ENCODE assay signal across 1 cellular context in the genomic region with DNA sequence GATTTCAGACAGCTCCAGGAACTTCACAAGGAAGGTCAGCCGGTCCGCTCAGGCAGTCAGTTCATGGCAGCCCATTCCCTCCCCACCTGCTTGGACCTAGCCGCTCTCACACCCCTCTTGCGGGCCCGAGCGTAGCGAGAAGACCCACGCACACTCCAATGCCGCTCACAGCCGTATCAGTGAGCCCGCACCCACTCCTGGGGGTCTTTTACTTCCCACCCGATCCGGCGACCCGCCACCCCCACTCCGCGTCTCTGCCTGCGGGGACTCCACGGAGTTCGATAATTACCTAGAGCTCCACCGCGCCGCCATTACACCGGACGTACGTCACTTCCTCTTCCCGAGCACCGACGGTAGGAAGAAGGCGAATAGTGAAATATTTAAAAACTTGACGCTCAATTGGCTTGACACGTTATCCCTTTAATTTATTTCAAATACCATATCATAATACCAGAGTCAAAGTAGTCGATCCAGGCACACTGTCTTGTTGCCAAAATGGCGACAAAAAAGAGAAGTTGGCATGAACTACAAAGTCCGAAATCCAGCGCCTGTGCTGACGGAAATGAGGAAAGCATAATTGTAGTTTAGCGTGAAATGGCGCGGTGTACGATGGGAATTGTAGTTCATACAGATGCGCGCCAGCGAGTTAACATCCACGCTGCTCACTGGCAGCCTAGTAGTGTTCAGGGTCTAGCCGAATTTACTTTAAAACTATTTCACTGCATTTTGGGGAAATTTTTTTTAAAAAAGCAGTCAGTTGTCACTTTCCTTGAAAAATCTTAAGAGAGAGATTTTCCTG.
TF ChIP-seq lines count a peak whose summit lies in the region.

A gene (minus strand): TSS at position 517 of the 799 bp plus-strand sequence. CDS start 13,956 bp downstream, outside the sequence.

TF ChIP-seq in HepG2, 621 proteins besides CTCF, POLR2A, EP300 and RAD21 (continued from another document and continues in another):
- peak; percentile 69 for TF ChIP-seq ZMYM4 (CRISPR knock-in tag; IDR thresholded peaks at IDR 0.05)
- TF ChIP-seq FOXA1 (IDR thresholded peaks at IDR 0.05) = no peak
- 0 out of 2 replicates have a peak, but pooled peaks have one; percentile 13 for TF ChIP-seq FOXA1 (CRISPR knock-in tag; IDR thresholded peaks at IDR 0.05)
- TF ChIP-seq, protein P1, sequence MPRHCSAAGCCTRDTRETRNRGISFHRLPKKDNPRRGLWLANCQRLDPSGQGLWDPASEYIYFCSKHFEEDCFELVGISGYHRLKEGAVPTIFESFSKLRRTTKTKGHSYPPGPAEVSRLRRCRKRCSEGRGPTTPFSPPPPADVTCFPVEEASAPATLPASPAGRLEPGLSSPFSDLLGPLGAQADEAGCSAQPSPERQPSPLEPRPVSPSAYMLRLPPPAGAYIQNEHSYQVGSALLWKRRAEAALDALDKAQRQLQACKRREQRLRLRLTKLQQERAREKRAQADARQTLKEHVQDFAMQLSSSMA (CRISPR knock-in tag; IDR thresholded peaks at IDR 0.05) = peak; percentile 70; the same call in 1 of the 2 replicates
- TF ChIP-seq ZFP1 (CRISPR knock-in tag; IDR thresholded peaks at IDR 0.05) = peak; percentile 62
- 0 out of 2 replicates have a peak, but pooled peaks have one; percentile 39 for TF ChIP-seq ZNF850 (CRISPR knock-in tag; conservative IDR thresholded peaks at IDR 0.05)
- peak; percentile 79 for TF ChIP-seq TARDBP (CRISPR knock-in tag; IDR thresholded peaks at IDR 0.05)
- peak; percentile 47; the same call in 1 of the 2 replicates for TF ChIP-seq MYNN (CRISPR knock-in tag; IDR thresholded peaks at IDR 0.05; ENCODE audit: low read depth)
- no peak for TF ChIP-seq ZSCAN9 (CRISPR knock-in tag; IDR thresholded peaks at IDR 0.05; ENCODE audit: borderline replicate concordance)
- TF ChIP-seq, protein P2, sequence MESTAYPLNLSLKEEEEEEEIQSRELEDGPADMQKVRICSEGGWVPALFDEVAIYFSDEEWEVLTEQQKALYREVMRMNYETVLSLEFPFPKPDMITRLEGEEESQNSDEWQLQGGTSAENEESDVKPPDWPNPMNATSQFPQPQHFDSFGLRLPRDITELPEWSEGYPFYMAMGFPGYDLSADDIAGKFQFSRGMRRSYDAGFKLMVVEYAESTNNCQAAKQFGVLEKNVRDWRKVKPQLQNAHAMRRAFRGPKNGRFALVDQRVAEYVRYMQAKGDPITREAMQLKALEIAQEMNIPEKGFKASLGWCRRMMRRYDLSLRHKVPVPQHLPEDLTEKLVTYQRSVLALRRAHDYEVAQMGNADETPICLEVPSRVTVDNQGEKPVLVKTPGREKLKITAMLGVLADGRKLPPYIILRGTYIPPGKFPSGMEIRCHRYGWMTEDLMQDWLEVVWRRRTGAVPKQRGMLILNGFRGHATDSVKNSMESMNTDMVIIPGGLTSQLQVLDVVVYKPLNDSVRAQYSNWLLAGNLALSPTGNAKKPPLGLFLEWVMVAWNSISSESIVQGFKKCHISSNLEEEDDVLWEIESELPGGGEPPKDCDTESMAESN (CRISPR knock-in tag; conservative IDR thresholded peaks at IDR 0.05) = peak; percentile 93
- no peak for TF ChIP-seq HNRNPUL1 (IDR thresholded peaks at IDR 0.05; ENCODE audit: low read depth, low read length)
- TF ChIP-seq ZNF792 (CRISPR knock-in tag; IDR thresholded peaks at IDR 0.05) = peak; percentile 83
- TF ChIP-seq ZKSCAN8 (CRISPR knock-in tag; IDR thresholded peaks at IDR 0.05; ENCODE audit: borderline replicate concordance) = peak; percentile 60; the same call in 1 of the 2 replicates
- no peak for TF ChIP-seq FOXM1 (CRISPR knock-in tag; IDR thresholded peaks at IDR 0.05)
- TF ChIP-seq, protein P3, sequence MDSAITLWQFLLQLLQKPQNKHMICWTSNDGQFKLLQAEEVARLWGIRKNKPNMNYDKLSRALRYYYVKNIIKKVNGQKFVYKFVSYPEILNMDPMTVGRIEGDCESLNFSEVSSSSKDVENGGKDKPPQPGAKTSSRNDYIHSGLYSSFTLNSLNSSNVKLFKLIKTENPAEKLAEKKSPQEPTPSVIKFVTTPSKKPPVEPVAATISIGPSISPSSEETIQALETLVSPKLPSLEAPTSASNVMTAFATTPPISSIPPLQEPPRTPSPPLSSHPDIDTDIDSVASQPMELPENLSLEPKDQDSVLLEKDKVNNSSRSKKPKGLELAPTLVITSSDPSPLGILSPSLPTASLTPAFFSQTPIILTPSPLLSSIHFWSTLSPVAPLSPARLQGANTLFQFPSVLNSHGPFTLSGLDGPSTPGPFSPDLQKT (CRISPR knock-in tag; IDR thresholded peaks at IDR 0.05; ENCODE audit: borderline replicate concordance) = 0 out of 2 replicates have a peak, but pooled peaks have one; percentile 12
- TF ChIP-seq GATAD1 (CRISPR knock-in tag; IDR thresholded peaks at IDR 0.05) = peak; percentile 95
- no peak for TF ChIP-seq HOXA7 (CRISPR knock-in tag; IDR thresholded peaks at IDR 0.05)
- TF ChIP-seq ZFP37 (CRISPR knock-in tag; IDR thresholded peaks at IDR 0.05; ENCODE audit: borderline replicate concordance) = peak; percentile 70; the same call in 1 of the 2 replicates
- TF ChIP-seq, protein P4, sequence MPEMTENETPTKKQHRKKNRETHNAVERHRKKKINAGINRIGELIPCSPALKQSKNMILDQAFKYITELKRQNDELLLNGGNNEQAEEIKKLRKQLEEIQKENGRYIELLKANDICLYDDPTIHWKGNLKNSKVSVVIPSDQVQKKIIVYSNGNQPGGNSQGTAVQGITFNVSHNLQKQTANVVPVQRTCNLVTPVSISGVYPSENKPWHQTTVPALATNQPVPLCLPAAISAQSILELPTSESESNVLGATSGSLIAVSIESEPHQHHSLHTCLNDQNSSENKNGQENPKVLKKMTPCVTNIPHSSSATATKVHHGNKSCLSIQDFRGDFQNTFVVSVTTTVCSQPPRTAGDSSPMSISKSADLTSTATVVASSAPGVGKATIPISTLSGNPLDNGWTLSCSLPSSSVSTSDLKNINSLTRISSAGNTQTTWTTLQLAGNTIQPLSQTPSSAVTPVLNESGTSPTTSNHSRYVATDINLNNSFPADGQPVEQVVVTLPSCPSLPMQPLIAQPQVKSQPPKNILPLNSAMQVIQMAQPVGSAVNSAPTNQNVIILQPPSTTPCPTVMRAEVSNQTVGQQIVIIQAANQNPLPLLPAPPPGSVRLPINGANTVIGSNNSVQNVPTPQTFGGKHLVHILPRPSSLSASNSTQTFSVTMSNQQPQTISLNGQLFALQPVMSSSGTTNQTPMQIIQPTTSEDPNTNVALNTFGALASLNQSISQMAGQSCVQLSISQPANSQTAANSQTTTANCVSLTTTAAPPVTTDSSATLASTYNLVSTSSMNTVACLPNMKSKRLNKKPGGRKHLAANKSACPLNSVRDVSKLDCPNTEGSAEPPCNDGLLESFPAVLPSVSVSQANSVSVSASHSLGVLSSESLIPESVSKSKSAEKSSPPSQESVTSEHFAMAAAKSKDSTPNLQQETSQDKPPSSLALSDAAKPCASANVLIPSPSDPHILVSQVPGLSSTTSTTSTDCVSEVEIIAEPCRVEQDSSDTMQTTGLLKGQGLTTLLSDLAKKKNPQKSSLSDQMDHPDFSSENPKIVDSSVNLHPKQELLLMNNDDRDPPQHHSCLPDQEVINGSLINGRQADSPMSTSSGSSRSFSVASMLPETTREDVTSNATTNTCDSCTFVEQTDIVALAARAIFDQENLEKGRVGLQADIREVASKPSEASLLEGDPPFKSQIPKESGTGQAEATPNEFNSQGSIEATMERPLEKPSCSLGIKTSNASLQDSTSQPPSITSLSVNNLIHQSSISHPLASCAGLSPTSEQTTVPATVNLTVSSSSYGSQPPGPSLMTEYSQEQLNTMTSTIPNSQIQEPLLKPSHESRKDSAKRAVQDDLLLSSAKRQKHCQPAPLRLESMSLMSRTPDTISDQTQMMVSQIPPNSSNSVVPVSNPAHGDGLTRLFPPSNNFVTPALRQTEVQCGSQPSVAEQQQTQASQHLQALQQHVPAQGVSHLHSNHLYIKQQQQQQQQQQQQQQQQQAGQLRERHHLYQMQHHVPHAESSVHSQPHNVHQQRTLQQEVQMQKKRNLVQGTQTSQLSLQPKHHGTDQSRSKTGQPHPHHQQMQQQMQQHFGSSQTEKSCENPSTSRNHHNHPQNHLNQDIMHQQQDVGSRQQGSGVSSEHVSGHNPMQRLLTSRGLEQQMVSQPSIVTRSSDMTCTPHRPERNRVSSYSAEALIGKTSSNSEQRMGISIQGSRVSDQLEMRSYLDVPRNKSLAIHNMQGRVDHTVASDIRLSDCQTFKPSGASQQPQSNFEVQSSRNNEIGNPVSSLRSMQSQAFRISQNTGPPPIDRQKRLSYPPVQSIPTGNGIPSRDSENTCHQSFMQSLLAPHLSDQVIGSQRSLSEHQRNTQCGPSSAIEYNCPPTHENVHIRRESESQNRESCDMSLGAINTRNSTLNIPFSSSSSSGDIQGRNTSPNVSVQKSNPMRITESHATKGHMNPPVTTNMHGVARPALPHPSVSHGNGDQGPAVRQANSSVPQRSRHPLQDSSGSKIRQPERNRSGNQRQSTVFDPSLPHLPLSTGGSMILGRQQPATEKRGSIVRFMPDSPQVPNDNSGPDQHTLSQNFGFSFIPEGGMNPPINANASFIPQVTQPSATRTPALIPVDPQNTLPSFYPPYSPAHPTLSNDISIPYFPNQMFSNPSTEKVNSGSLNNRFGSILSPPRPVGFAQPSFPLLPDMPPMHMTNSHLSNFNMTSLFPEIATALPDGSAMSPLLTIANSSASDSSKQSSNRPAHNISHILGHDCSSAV (CRISPR knock-in tag; IDR thresholded peaks at IDR 0.05; ENCODE audit: borderline replicate concordance) = peak; percentile 83; the same call in 1 of the 2 replicates
- TF ChIP-seq, protein P5, sequence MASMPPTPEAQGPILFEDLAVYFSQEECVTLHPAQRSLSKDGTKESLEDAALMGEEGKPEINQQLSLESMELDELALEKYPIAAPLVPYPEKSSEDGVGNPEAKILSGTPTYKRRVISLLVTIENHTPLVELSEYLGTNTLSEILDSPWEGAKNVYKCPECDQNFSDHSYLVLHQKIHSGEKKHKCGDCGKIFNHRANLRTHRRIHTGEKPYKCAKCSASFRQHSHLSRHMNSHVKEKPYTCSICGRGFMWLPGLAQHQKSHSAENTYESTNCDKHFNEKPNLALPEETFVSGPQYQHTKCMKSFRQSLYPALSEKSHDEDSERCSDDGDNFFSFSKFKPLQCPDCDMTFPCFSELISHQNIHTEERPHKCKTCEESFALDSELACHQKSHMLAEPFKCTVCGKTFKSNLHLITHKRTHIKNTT (CRISPR knock-in tag; IDR thresholded peaks at IDR 0.05) = no peak
- peak; percentile 96 for TF ChIP-seq EHMT2 (IDR thresholded peaks at IDR 0.05; ENCODE audit: borderline replicate concordance, low read depth, low read length)
- TF ChIP-seq, protein P6, sequence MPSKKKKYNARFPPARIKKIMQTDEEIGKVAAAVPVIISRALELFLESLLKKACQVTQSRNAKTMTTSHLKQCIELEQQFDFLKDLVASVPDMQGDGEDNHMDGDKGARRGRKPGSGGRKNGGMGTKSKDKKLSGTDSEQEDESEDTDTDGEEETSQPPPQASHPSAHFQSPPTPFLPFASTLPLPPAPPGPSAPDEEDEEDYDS (CRISPR knock-in tag; IDR thresholded peaks at IDR 0.05) = peak; percentile 59; the same call in 1 of the 2 replicates
- TF ChIP-seq CHCHD3 (CRISPR knock-in tag; IDR thresholded peaks at IDR 0.05) = peak; percentile 86; the same call in 1 of the 2 replicates
- TF ChIP-seq, protein P7, sequence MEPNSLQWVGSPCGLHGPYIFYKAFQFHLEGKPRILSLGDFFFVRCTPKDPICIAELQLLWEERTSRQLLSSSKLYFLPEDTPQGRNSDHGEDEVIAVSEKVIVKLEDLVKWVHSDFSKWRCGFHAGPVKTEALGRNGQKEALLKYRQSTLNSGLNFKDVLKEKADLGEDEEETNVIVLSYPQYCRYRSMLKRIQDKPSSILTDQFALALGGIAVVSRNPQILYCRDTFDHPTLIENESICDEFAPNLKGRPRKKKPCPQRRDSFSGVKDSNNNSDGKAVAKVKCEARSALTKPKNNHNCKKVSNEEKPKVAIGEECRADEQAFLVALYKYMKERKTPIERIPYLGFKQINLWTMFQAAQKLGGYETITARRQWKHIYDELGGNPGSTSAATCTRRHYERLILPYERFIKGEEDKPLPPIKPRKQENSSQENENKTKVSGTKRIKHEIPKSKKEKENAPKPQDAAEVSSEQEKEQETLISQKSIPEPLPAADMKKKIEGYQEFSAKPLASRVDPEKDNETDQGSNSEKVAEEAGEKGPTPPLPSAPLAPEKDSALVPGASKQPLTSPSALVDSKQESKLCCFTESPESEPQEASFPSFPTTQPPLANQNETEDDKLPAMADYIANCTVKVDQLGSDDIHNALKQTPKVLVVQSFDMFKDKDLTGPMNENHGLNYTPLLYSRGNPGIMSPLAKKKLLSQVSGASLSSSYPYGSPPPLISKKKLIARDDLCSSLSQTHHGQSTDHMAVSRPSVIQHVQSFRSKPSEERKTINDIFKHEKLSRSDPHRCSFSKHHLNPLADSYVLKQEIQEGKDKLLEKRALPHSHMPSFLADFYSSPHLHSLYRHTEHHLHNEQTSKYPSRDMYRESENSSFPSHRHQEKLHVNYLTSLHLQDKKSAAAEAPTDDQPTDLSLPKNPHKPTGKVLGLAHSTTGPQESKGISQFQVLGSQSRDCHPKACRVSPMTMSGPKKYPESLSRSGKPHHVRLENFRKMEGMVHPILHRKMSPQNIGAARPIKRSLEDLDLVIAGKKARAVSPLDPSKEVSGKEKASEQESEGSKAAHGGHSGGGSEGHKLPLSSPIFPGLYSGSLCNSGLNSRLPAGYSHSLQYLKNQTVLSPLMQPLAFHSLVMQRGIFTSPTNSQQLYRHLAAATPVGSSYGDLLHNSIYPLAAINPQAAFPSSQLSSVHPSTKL (CRISPR knock-in tag; IDR thresholded peaks at IDR 0.05) = peak; percentile 47
- peak; percentile 41 for TF ChIP-seq SOX5 (CRISPR knock-in tag; IDR thresholded peaks at IDR 0.05; ENCODE audit: borderline replicate concordance)
- TF ChIP-seq TEAD3 (CRISPR knock-in tag; optimal IDR thresholded peaks at IDR 0.05; ENCODE audit: borderline replicate concordance) = peak; percentile 71
- 0 out of 2 replicates have a peak, but pooled peaks have one; percentile 30 for TF ChIP-seq SRY (CRISPR knock-in tag; IDR thresholded peaks at IDR 0.05)
- no peak for TF ChIP-seq HNRNPK (IDR thresholded peaks at IDR 0.05; ENCODE audit: low read depth, low read length, poor library complexity, severe bottlenecking)
- TF ChIP-seq GZF1 (CRISPR knock-in tag; IDR thresholded peaks at IDR 0.05) = 0 out of 2 replicates have a peak, but pooled peaks have one; percentile 17
- TF ChIP-seq ELF1 (CRISPR knock-in tag; IDR thresholded peaks at IDR 0.05) = peak; percentile 87
- peak; percentile 93 for TF ChIP-seq ZFY (CRISPR knock-in tag; IDR thresholded peaks at IDR 0.05)
- TF ChIP-seq ONECUT2 (CRISPR knock-in tag; IDR thresholded peaks at IDR 0.05) = peak; percentile 72; the same call in 1 of the 2 replicates
- TF ChIP-seq ZC3H4 (CRISPR knock-in tag; IDR thresholded peaks at IDR 0.05; ENCODE audit: borderline replicate concordance) = peak; percentile 73; the same call in 1 of the 2 replicates
- TF ChIP-seq ZZZ3 (CRISPR knock-in tag; IDR thresholded peaks at IDR 0.05; ENCODE audit: borderline replicate concordance) = peak; percentile 67
- TF ChIP-seq DR1 (CRISPR knock-in tag; IDR thresholded peaks at IDR 0.05) = 0 out of 2 replicates have a peak, but pooled peaks have one; percentile 23
- TF ChIP-seq GABPA (IDR thresholded peaks at IDR 0.05; ENCODE audit: low read depth, low read length) = peak; percentile 78
- TF ChIP-seq GABPA (CRISPR knock-in tag; IDR thresholded peaks at IDR 0.05; ENCODE audit: low read depth) = peak; percentile 98
- TF ChIP-seq ZFP36L1 (CRISPR knock-in tag; IDR thresholded peaks at IDR 0.05) = peak; percentile 24; the same call in 1 of the 2 replicates
- no peak for TF ChIP-seq ZNF24 (IDR thresholded peaks at IDR 0.05)
- no peak for TF ChIP-seq RFXANK (CRISPR knock-in tag; IDR thresholded peaks at IDR 0.05)
- TF ChIP-seq, protein P8, sequence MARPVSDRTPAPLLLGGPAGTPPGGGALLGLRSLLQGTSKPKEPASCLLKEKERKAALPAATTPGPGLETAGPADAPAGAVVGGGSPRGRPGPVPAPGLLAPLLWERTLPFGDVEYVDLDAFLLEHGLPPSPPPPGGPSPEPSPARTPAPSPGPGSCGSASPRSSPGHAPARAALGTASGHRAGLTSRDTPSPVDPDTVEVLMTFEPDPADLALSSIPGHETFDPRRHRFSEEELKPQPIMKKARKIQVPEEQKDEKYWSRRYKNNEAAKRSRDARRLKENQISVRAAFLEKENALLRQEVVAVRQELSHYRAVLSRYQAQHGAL (CRISPR knock-in tag; IDR thresholded peaks at IDR 0.05; ENCODE audit: not compliant biosample characterization) = peak; percentile 10
